1 cellular context compared by ENCODE assay signal in genomic region chr14:103529383-103530365, GRCh38.
TF ChIP-seq lines count a peak whose summit lies in the region.

No MANE protein-coding gene starts in this region.

TF ChIP-seq in GM12878, 131 proteins besides CTCF, POLR2A, EP300 and RAD21:
- TF ChIP-seq ZSCAN29 (IDR thresholded peaks at IDR 0.05) = no peak
- TF ChIP-seq USF2 (IDR thresholded peaks at IDR 0.05; ENCODE audit: borderline replicate concordance, low read depth, low read length) = 0 out of 2 replicates have a peak, but pooled peaks have one; percentile 0
- no peak; the same call in 1 of the 2 replicates for TF ChIP-seq GATAD2B (conservative IDR thresholded peaks at IDR 0.05; ENCODE audit: low read depth)
